Comparison of ENCODE assay signal across 9 cellular contexts in genomic region chr3:45666729-45667440, GRCh38. TPM values are rescaled to one million over a fixed set of nuclear protein-coding genes. Genes with fewer than 3 reads are reported as not detected.
A peak's percentile ranks its signal among the peaks of the same experiment; 100 is the strongest.
DNase-seq lines count a peak whose midpoint lies in the region; ATAC-seq, FAIRE-seq and TF ChIP-seq lines count a peak whose summit lies in the region.
"Had no signal": no experiment of that assay in that cellular context is flagged by ENCODE, and none has a peak within 500 bp of the region (broad histone marks: within the 10 kb centered on the region; RNA-seq: fewer than 3 reads in every experiment).

No MANE protein-coding gene starts in this region.

- H3K27ac Mint-ChIP-seq in CD4-positive, alpha-beta T cell = no peak overlapping the region
- H3K27ac Mint-ChIP-seq in endodermal cell = peak overlapping the region; percentile 50
- H3K27ac Mint-ChIP-seq in natural killer cell = peak overlapping the region; percentile 92 to 95
- peak overlapping the region in 1 of 6 donors; percentile 84 for H3K27ac Mint-ChIP-seq in immature natural killer cell

- ATAC-seq in CD4-positive, alpha-beta T cell (ENCODE audit: poor library complexity) = no peak
- ATAC-seq in natural killer cell (no peak), omental fat pad (ENCODE audit: low FRiP score) (no peak)

- POLR2A ChIA-PET in CD4-positive, alpha-beta T cell (lab: Charles Lee) = interaction anchor here (1.9 kb wide), 2 partner anchors 23 to 27 kb away, joined by 6 to 8 read pairs; partner anchors contain the start of gene SACM1L

- H3K4me1 ChIP-seq in endodermal cell (ENCODE audit: control insufficient read depth, insufficient read depth, low read length) (peaks cover 14% of the 10 kb centered on the region), small intestine (ENCODE audit: control insufficient read depth in 2 of 2, insufficient read depth in 1 of 2, low read depth in 1 of 2, low read length in 1 of 2) (peaks cover 2 to 6% of the 10 kb centered on the region in 2 donors)

- intact Hi-C loops in CD4-positive, alpha-beta T cell (cut with DNase I, micrococcal nuclease) = loop anchor here (2.0 to 10.0 kb wide), 3 partner anchors 18 to 442 kb away; partner anchors contain the start of gene TMEM158 (in 1 of the 2)
- intact Hi-C loops in natural killer cell (cut with micrococcal nuclease) = no loop called here

- H3K9ac ChIP-seq in endodermal cell (ENCODE audit: extremely low read depth, low read length, poor library complexity, severe bottlenecking) = no peak overlapping the region

- no peaks in the 10 kb centered on the region for H3K27me3 Mint-ChIP-seq in CD4-positive, alpha-beta T cell
- no peaks in the 10 kb centered on the region for H3K27me3 Mint-ChIP-seq in endodermal cell (ENCODE audit: insufficient read depth)
- H3K27me3 Mint-ChIP-seq in natural killer cell (ENCODE audit: low read depth in 2 of 2) = no peaks in the 10 kb centered on the region
- no peaks in the 10 kb centered on the region for H3K27me3 Mint-ChIP-seq in immature natural killer cell (ENCODE audit: low read depth in 3 of 3)

- H3K27me3 ChIP-seq in CD4-positive, alpha-beta T cell (ENCODE audit: control insufficient read depth, insufficient read depth, low read length) = no peaks in the 10 kb centered on the region
- no peaks in the 10 kb centered on the region for H3K27me3 ChIP-seq in endodermal cell (ENCODE audit: control insufficient read depth, insufficient read depth, low read length, poor library complexity, severe bottlenecking)
- H3K27me3 ChIP-seq in small intestine (ENCODE audit: control insufficient read depth in 2 of 2, insufficient read depth in 2 of 2, low read length in 2 of 2) = no peaks in the 10 kb centered on the region

- H3K27ac ChIP-seq in CD4-positive, alpha-beta T cell (ENCODE audit: low read depth, low read length) = no peak overlapping the region
- no peak overlapping the region for H3K27ac ChIP-seq in endodermal cell (ENCODE audit: low read depth, low read length)
- no peak overlapping the region for H3K27ac ChIP-seq in small intestine (ENCODE audit: low read depth in 1 of 2, low read length in 1 of 2)

- FAIRE-seq in small intestine (lab: Jason Lieb, UNC) = no peak
- FAIRE-seq: G401.6 had no signal

- peak overlapping the region; percentile 50 for H3K4me3 Mint-ChIP-seq in CD4-positive, alpha-beta T cell
- H3K4me3 Mint-ChIP-seq in endodermal cell = no peak overlapping the region
- H3K4me3 Mint-ChIP-seq in natural killer cell = peak overlapping the region; percentile 63
- H3K4me3 Mint-ChIP-seq in immature natural killer cell = peak overlapping the region in 2 of 5 donors; percentile 21 to 49

- H3K9me3 ChIP-seq in CD4-positive, alpha-beta T cell (ENCODE audit: control insufficient read depth, low read length) = no peaks in the 10 kb centered on the region
- H3K9me3 ChIP-seq in endodermal cell (ENCODE audit: control insufficient read depth, low read length) (no peaks in the 10 kb centered on the region), small intestine (ENCODE audit: control insufficient read depth, low read depth) (no peaks in the 10 kb centered on the region)

- CTCF ChIA-PET in CD4-positive, alpha-beta T cell (lab: Charles Lee) = interaction anchor here (0.9 to 1.5 kb wide), 2 partner anchors 10 kb away, joined by 4 to 6 read pairs; no protein-coding TSS in a partner anchor

- WGBS in endodermal cell (ENCODE audit: insufficient coverage in 1 of 2, insufficient read length in 1 of 2), 2 experiments = 90 to 94% methylated on average over 7 to 9 of the region's 9 CpGs
- 62 to 81% (median 71%) methylated on average over 9 of the region's 9 CpGs for WGBS in small intestine, 3 donors

- TF ChIP-seq CTCF in CD4-positive, alpha-beta T cell (IDR thresholded peaks at IDR 0.05) = no peak
- TF ChIP-seq CTCF in endodermal cell (conservative IDR thresholded peaks at IDR 0.05) (no peak), natural killer cell (IDR thresholded peaks at IDR 0.05) (no peak), omental fat pad (IDR thresholded peaks at IDR 0.05) (no peak)

- H3K4me1 Mint-ChIP-seq in CD4-positive, alpha-beta T cell (ENCODE audit: low read depth) = peaks cover 25% of the 10 kb centered on the region
- H3K4me1 Mint-ChIP-seq in endodermal cell (peaks cover 32% of the 10 kb centered on the region), natural killer cell (peaks cover 18 to 24% of the 10 kb centered on the region in 2 donors), immature natural killer cell (peaks cover 17 to 25% of the 10 kb centered on the region in 2 donors)

- H3K4me3 ChIP-seq in endodermal cell (ENCODE audit: low read length) (no peak overlapping the region), small intestine (ENCODE audit: low read depth in 1 of 2, low read length in 2 of 2) (no peak overlapping the region)

- H3K9me3 Mint-ChIP-seq in CD4-positive, alpha-beta T cell = no peaks in the 10 kb centered on the region
- H3K9me3 Mint-ChIP-seq in endodermal cell (no peaks in the 10 kb centered on the region), natural killer cell (no peaks in the 10 kb centered on the region), immature natural killer cell (no peaks in the 10 kb centered on the region)

- DNase-seq in CD4-positive, alpha-beta T cell = no peak
- peak; percentile 18 for DNase-seq in RPMI8226
- DNase-seq in endodermal cell = no peak
- no peak for DNase-seq in natural killer cell
- no peak for DNase-seq in immature natural killer cell
- no peak for DNase-seq in omental fat pad (ENCODE audit: low spot score)
- DNase-seq in HuH-7 (ENCODE audit: low spot score) = no peak
- DNase-seq in small intestine = no peak

- H3K36me3 ChIP-seq in endodermal cell (ENCODE audit: control insufficient read depth, insufficient read depth, low read length) (peaks cover 35% of the 10 kb centered on the region), small intestine (ENCODE audit: control insufficient read depth in 2 of 2, insufficient read depth in 2 of 2, low read length in 2 of 2) (peaks cover 2 to 4% of the 10 kb centered on the region in 2 donors)

- H3K36me3 Mint-ChIP-seq in CD4-positive, alpha-beta T cell (ENCODE audit: low read depth) = peaks cover 53% of the 10 kb centered on the region
- peaks cover 42% of the 10 kb centered on the region for H3K36me3 Mint-ChIP-seq in endodermal cell (ENCODE audit: low read depth)
- H3K36me3 Mint-ChIP-seq in natural killer cell = no peaks in the 10 kb centered on the region
- H3K36me3 Mint-ChIP-seq in immature natural killer cell = peaks cover 8 to 17% (median 9%) of the 10 kb centered on the region in 3 donors

RNA-seq across cellular contexts. Expression of gene SACM1L, which starts 22.3 kb away (rescaled TPM):
- total RNA-seq in CD4-positive, alpha-beta T cell = 10 to 100 TPM; 41.9 to 44.3 TPM
- total RNA-seq in endodermal cell (100 to 1,000 TPM; 149 to 161 TPM), natural killer cell (100 to 1,000 TPM in 1 of 3 donors, 10 to 100 TPM in 2; 93.2 to 110 (median 93.9) TPM), omental fat pad (10 to 100 TPM; 36.9 to 63.4 (median 49.5) TPM)
- polyA plus RNA-seq in endodermal cell (2013, experiment 1 of 2) = 63.0 TPM
- polyA plus RNA-seq in endodermal cell (2013, experiment 2 of 2) = 66.3 TPM
- polyA plus RNA-seq in immature natural killer cell (10 to 100 TPM; 29.8 to 67.9 (median 33.8) TPM), small intestine (10 to 100 TPM; 18.4 to 37.1 (median 24.3) TPM)
